10 cellular contexts compared by ENCODE assay signal in genomic region chr4:110087116-110087708, GRCh38.
DNase-seq lines count a peak whose midpoint lies in the region; ATAC-seq and TF ChIP-seq lines count a peak whose summit lies in the region.
"Had no signal": no experiment of that assay in that cellular context is flagged by ENCODE, and none has a peak within 500 bp of the region (broad histone marks: within the 10 kb centered on the region; RNA-seq: fewer than 3 reads in every experiment).

No MANE protein-coding gene starts in this region.

- no peak for DNase-seq in DND-41
- peak; percentile 64 for DNase-seq in mesenchymal stem cell
- no peak for DNase-seq in T-cell
- DNase-seq in thyroid gland: no peak
- no peak for DNase-seq in NCI-H82 treated with DMSO at 0.1 percent for 48 hours (lab: John Stamatoyannopoulos, UW; ENCODE audit: unreplicated experiment)
- DNase-seq: pancreas had no signal

- no peak overlapping the region for H3K14ac ChIP-seq in mesenchymal stem cell (ENCODE audit: low read length in 2 of 2)

- H3K79me2 ChIP-seq in DND-41 (ENCODE audit: insufficient read depth, low read length) (peaks cover 4% of the 10 kb centered on the region; the same call in 1 of the 2 replicates), Loucy (ENCODE audit: insufficient read depth, low read length) (peaks cover 24% of the 10 kb centered on the region)

- H2BK12ac ChIP-seq in mesenchymal stem cell (ENCODE audit: low read length in 2 of 2): no peak overlapping the region

- no peaks in the 10 kb centered on the region; the same call in 1 of the 2 replicates for H3K36me3 ChIP-seq in DND-41 (ENCODE audit: insufficient read depth, low read length)
- H3K36me3 ChIP-seq in Loucy (ENCODE audit: insufficient read depth, low read length): no peaks in the 10 kb centered on the region; the same call in 1 of the 2 replicates
- H3K36me3 ChIP-seq in mesenchymal stem cell (ENCODE audit: control insufficient read depth in 1 of 2, insufficient read depth in 2 of 2, low read depth in 1 of 2, low read length in 2 of 2): no peaks in the 10 kb centered on the region
- no peaks in the 10 kb centered on the region for H3K36me3 ChIP-seq in thyroid gland
- H3K36me3 ChIP-seq: pancreas had no signal

- H3K9me3 Mint-ChIP-seq in activated naive CD8-positive, alpha-beta T cell (ENCODE audit: low read depth): peaks cover 6% of the 10 kb centered on the region
- H3K9me3 Mint-ChIP-seq in T-cell: no peaks in the 10 kb centered on the region
- no peaks in the 10 kb centered on the region for H3K9me3 Mint-ChIP-seq in stimulated activated memory B cell treated with anti-CD40 and anti-IgM and Interleukin-4, amounts not matched to agents 10 μg/mL and 1 μg/mL and 100 μg/mL, for 72 hours

- WGBS in mesenchymal stem cell: 54% methylated on average over 2 of the region's 4 CpGs
- 65 to 74% methylated on average over 4 of the region's 4 CpGs for WGBS in thyroid gland, 2 donors

- POLR2A ChIA-PET in T-cell (lab: Charles Lee): interaction anchor here in 1 of 2 donors (0.6 to 0.7 kb wide), 2 partner anchors 23 to 71 kb away, joined by 3 read pairs; no protein-coding TSS in a partner anchor

- no peak overlapping the region for H3K18ac ChIP-seq in mesenchymal stem cell (ENCODE audit: low read depth in 1 of 2, low read length in 2 of 2)

- peaks cover 12% of the 10 kb centered on the region for H3K79me1 ChIP-seq in mesenchymal stem cell (replicated peaks; ENCODE audit: low read length, poor library complexity, severe bottlenecking)

- H3K27ac Mint-ChIP-seq in activated naive CD8-positive, alpha-beta T cell: peak overlapping the region; percentile 62
- H3K27ac Mint-ChIP-seq in T-cell: no peak overlapping the region
- no peak overlapping the region for H3K27ac Mint-ChIP-seq in stimulated activated memory B cell treated with anti-CD40 and anti-IgM and Interleukin-4, amounts not matched to agents 10 μg/mL and 1 μg/mL and 100 μg/mL, for 72 hours

- H2BK5ac ChIP-seq in mesenchymal stem cell (ENCODE audit: low read depth, low read length, poor library complexity, severe bottlenecking): no peak overlapping the region

- H4K8ac ChIP-seq in mesenchymal stem cell (ENCODE audit: low read length): no peak overlapping the region

- H2AK5ac ChIP-seq in mesenchymal stem cell (ENCODE audit: low read length, severe bottlenecking): no peak overlapping the region

- no peak overlapping the region for H3K23ac ChIP-seq in mesenchymal stem cell (ENCODE audit: low read length in 2 of 2)

- H3K4ac ChIP-seq in mesenchymal stem cell (ENCODE audit: low read depth in 1 of 2, low read length in 2 of 2): no peak overlapping the region

- H3K4me3 ChIP-seq in DND-41 (ENCODE audit: low read depth in 1 of 2, low read length in 2 of 2): no peak overlapping the region
- no peak overlapping the region for H3K4me3 ChIP-seq in Loucy (ENCODE audit: low read length, poor library complexity, severe bottlenecking)
- H3K4me3 ChIP-seq in mesenchymal stem cell (ENCODE audit: insufficient read depth in 1 of 2, low read depth in 1 of 2, low read length in 2 of 2): no peak overlapping the region
- no peak overlapping the region for H3K4me3 ChIP-seq in thyroid gland (replicated peaks in 1 of 3)
- H3K4me3 ChIP-seq: pancreas had no signal

- peaks cover 63% of the 10 kb centered on the region for H3K4me1 ChIP-seq in DND-41 (ENCODE audit: insufficient read depth, low read length)
- H3K4me1 ChIP-seq in Loucy (ENCODE audit: insufficient read depth, low read length, poor library complexity, severe bottlenecking): peaks cover 61% of the 10 kb centered on the region
- peaks cover 3% of the 10 kb centered on the region for H3K4me1 ChIP-seq in mesenchymal stem cell (ENCODE audit: control insufficient read depth, insufficient read depth, low read depth, low read length)
- H3K4me1 ChIP-seq in thyroid gland: peaks cover 0 to 5% of the 10 kb centered on the region in 2 donors
- H3K4me1 ChIP-seq: pancreas had no signal

- H3K27me3 ChIP-seq in DND-41 (ENCODE audit: insufficient read depth, low read length, poor library complexity) (no peaks in the 10 kb centered on the region), Loucy (ENCODE audit: insufficient read depth, low read length, poor library complexity, severe bottlenecking) (no peaks in the 10 kb centered on the region), mesenchymal stem cell (ENCODE audit: control insufficient read depth in 1 of 2, insufficient read depth in 1 of 2, low read length in 2 of 2) (no peaks in the 10 kb centered on the region), thyroid gland (no peaks in the 10 kb centered on the region)
- H3K27me3 ChIP-seq: pancreas had no signal

- peaks cover 48% of the 10 kb centered on the region for H3K4me1 Mint-ChIP-seq in activated naive CD8-positive, alpha-beta T cell (ENCODE audit: low read depth)
- H3K4me1 Mint-ChIP-seq in T-cell: peaks cover 20 to 31% (median 24%) of the 10 kb centered on the region in 3 donors
- H3K4me1 Mint-ChIP-seq in stimulated activated memory B cell treated with anti-CD40 and anti-IgM and Interleukin-4, amounts not matched to agents 10 μg/mL and 1 μg/mL and 100 μg/mL, for 72 hours: peaks cover 5% of the 10 kb centered on the region

- H3K9ac ChIP-seq in DND-41 (ENCODE audit: low read depth, low read length) (no peak overlapping the region), Loucy (ENCODE audit: low read depth, low read length, poor library complexity, severe bottlenecking) (peak overlapping the region; percentile 18), mesenchymal stem cell (ENCODE audit: low read length) (peak overlapping the region; percentile 65)

- TF ChIP-seq POLR2A in thyroid gland (IDR thresholded peaks at IDR 0.05): no peak

- no peaks in the 10 kb centered on the region for H4K20me1 ChIP-seq in DND-41 (ENCODE audit: insufficient read depth, low read length)
- no peaks in the 10 kb centered on the region for H4K20me1 ChIP-seq in Loucy (ENCODE audit: insufficient read depth, low read length, poor library complexity, severe bottlenecking)

- no peaks in the 10 kb centered on the region for H3K9me2 ChIP-seq in Loucy (replicated peaks; ENCODE audit: low read depth, low read length)

- H3F3A ChIP-seq in Loucy (ENCODE audit: low read depth): no peaks in the 10 kb centered on the region; the same call in 1 of the 2 replicates

- no peak overlapping the region for H2BK120ac ChIP-seq in mesenchymal stem cell (ENCODE audit: low read depth, low read length)

- ATAC-seq in DND-41 (ENCODE audit: insufficient read depth, low read depth) (no peak), T-cell (replicated peaks in 1 of 4) (no peak)
- no peak for ATAC-seq in stimulated activated memory B cell treated with anti-CD40 and anti-IgM and Interleukin-4, amounts not matched to agents 10 μg/mL and 1 μg/mL and 100 μg/mL, for 72 hours
- ATAC-seq: Panc1 had no signal

- no peaks in the 10 kb centered on the region for H3K9me3 ChIP-seq in DND-41 (ENCODE audit: insufficient read depth, low read length, severe bottlenecking)
- H3K9me3 ChIP-seq in Loucy (ENCODE audit: insufficient read depth, low read depth, low read length): no peaks in the 10 kb centered on the region
- no peaks in the 10 kb centered on the region for H3K9me3 ChIP-seq in mesenchymal stem cell (ENCODE audit: control insufficient read depth, low read length)
- H3K9me3 ChIP-seq in thyroid gland: no peaks in the 10 kb centered on the region
- H3K9me3 ChIP-seq: pancreas had no signal

- H2BK15ac ChIP-seq in mesenchymal stem cell (ENCODE audit: low read depth, poor library complexity, severe bottlenecking): no peak overlapping the region

- H3K27me3 Mint-ChIP-seq in activated naive CD8-positive, alpha-beta T cell: no peaks in the 10 kb centered on the region
- H3K27me3 Mint-ChIP-seq in T-cell: no peaks in the 10 kb centered on the region
- no peaks in the 10 kb centered on the region for H3K27me3 Mint-ChIP-seq in stimulated activated memory B cell treated with anti-CD40 and anti-IgM and Interleukin-4, amounts not matched to agents 10 μg/mL and 1 μg/mL and 100 μg/mL, for 72 hours

- CTCF ChIA-PET in T-cell (lab: Charles Lee): interaction anchor here in 1 of 2 donors (0.7 kb wide), 1 partner anchor 622 kb away, joined by 3 read pairs; no protein-coding TSS in a partner anchor

- H4K91ac ChIP-seq in mesenchymal stem cell (ENCODE audit: low read length): no peak overlapping the region

- H3K27ac ChIP-seq in DND-41 (ENCODE audit: low read length): 0 out of 2 replicates have a peak overlapping the region, but pooled peaks have one; percentile 83
- no peak overlapping the region for H3K27ac ChIP-seq in mesenchymal stem cell (ENCODE audit: low read length, poor library complexity, severe bottlenecking)
- no peak overlapping the region for H3K27ac ChIP-seq in thyroid gland
- H3K27ac ChIP-seq: pancreas had no signal

- no peak overlapping the region for H3K4me2 ChIP-seq in DND-41 (ENCODE audit: insufficient read depth, low read length)
- no peak overlapping the region for H3K4me2 ChIP-seq in Loucy (ENCODE audit: low read depth, low read length, poor library complexity, severe bottlenecking)
- no peak overlapping the region for H3K4me2 ChIP-seq in mesenchymal stem cell (ENCODE audit: low read length, poor library complexity, severe bottlenecking)

- intact Hi-C loops in thyroid gland (cut with DNase I): no loop called here

- no peak for TF ChIP-seq CTCF in DND-41 (IDR thresholded peaks at IDR 0.05; ENCODE audit: borderline replicate concordance, extremely low read depth, low read length, poor library complexity, severe bottlenecking)
- no peak for TF ChIP-seq CTCF in Loucy (conservative IDR thresholded peaks at IDR 0.05; ENCODE audit: low read length)
- TF ChIP-seq CTCF in thyroid gland (IDR thresholded peaks at IDR 0.05): no peak

- no peaks in the 10 kb centered on the region for H3K36me3 Mint-ChIP-seq in activated naive CD8-positive, alpha-beta T cell
- no peaks in the 10 kb centered on the region for H3K36me3 Mint-ChIP-seq in T-cell
- H3K36me3 Mint-ChIP-seq in stimulated activated memory B cell treated with anti-CD40 and anti-IgM and Interleukin-4, amounts not matched to agents 10 μg/mL and 1 μg/mL and 100 μg/mL, for 72 hours: no peaks in the 10 kb centered on the region

- H3K4me3 Mint-ChIP-seq in activated naive CD8-positive, alpha-beta T cell: no peak overlapping the region
- H3K4me3 Mint-ChIP-seq in T-cell: no peak overlapping the region
- no peak overlapping the region for H3K4me3 Mint-ChIP-seq in stimulated activated memory B cell treated with anti-CD40 and anti-IgM and Interleukin-4, amounts not matched to agents 10 μg/mL and 1 μg/mL and 100 μg/mL, for 72 hours

- H2AFZ ChIP-seq in DND-41 (ENCODE audit: low read depth, low read length): no peak overlapping the region
- H2AFZ ChIP-seq in Loucy (ENCODE audit: low read length): no peak overlapping the region
- H2AFZ ChIP-seq in mesenchymal stem cell (ENCODE audit: low read depth, low read length): no peak overlapping the region
